Comparison of ENCODE assay signal across 8 cellular contexts in genomic region chr3:30353711-30354467, GRCh38.
DNase-seq lines count a peak whose midpoint lies in the region; ATAC-seq and TF ChIP-seq lines count a peak whose summit lies in the region.

No MANE protein-coding gene starts in this region.

- H3K36me3 ChIP-seq in esophagus muscularis mucosa (no peaks in the 10 kb centered on the region), testis (ENCODE audit: low read depth, missing control alignments) (no peaks in the 10 kb centered on the region)

- H3K9me3 ChIP-seq in esophagus muscularis mucosa (no peaks in the 10 kb centered on the region), testis (no peaks in the 10 kb centered on the region)

- peak; percentile 98 for ATAC-seq in GM18520 (IDR thresholded peaks at IDR 0.05; ENCODE audit: unreplicated experiment)
- peak; percentile 96 for ATAC-seq in HG02852 (IDR thresholded peaks at IDR 0.05; ENCODE audit: unreplicated experiment)
- no peak for ATAC-seq in SK-N-SH treated with all-trans-retinoic acid at 6 μM for 48 hours

- H3K4me3 ChIP-seq in esophagus muscularis mucosa (no peak overlapping the region), testis (no peak overlapping the region)

- peaks cover 39 to 75% (median 54%) of the 10 kb centered on the region in 4 donors for H3K4me1 ChIP-seq in esophagus muscularis mucosa
- H3K4me1 ChIP-seq in testis: peaks cover 20% of the 10 kb centered on the region

- H3K27ac ChIP-seq in esophagus muscularis mucosa (replicated peaks in 1 of 4) (peak overlapping the region; percentile 63 to 74 (median 69)), testis (peak overlapping the region; percentile 64)

- no peak for TF ChIP-seq EP300 in esophagus muscularis mucosa (IDR thresholded peaks at IDR 0.05)

- 21% methylated on average over 1 of the region's 1 CpG for WGBS in esophagus muscularis mucosa
- WGBS in testis, 2 donors: 55% methylated on average over 1 of the region's 1 CpG

- no peaks in the 10 kb centered on the region for H3K27me3 ChIP-seq in esophagus muscularis mucosa
- no peaks in the 10 kb centered on the region for H3K27me3 ChIP-seq in testis

- no peak for TF ChIP-seq CTCF in esophagus muscularis mucosa (IDR thresholded peaks at IDR 0.05)
- TF ChIP-seq CTCF in testis (IDR thresholded peaks at IDR 0.05): no peak

- intact Hi-C loops in esophagus muscularis mucosa (cut with DNase I) (no loop called here), testis (cut with DNase I; ENCODE audit: low total_unique reads) (no loop called here)

- TF ChIP-seq POLR2A in esophagus muscularis mucosa (IDR thresholded peaks at IDR 0.05; ENCODE audit: low read depth) (no peak), testis (IDR thresholded peaks at IDR 0.05) (no peak)

- peak in 3 of 5 experiments; percentile 28 to 96 (median 82) for DNase-seq in T-helper 2 cell
- DNase-seq in esophagus muscularis mucosa (ENCODE audit: extremely low spot score): no peak
- DNase-seq in testis: no peak
- DNase-seq in MV-4-11 (lab: John Stamatoyannopoulos, UW): no peak
- DNase-seq in inferior parietal cortex (ENCODE audit: extremely low spot score): no peak

TF ChIP-seq in SK-N-SH treated with all-trans-retinoic acid at 6 μM for 48 hours, 23 proteins besides CTCF, POLR2A, EP300 and RAD21:
- TF ChIP-seq BACH2 (CRISPR knock-in tag; IDR thresholded peaks at IDR 0.05; ENCODE audit: borderline replicate concordance): no peak
- TF ChIP-seq ZC3H10 (CRISPR knock-in tag; IDR thresholded peaks at IDR 0.05): no peak

Comparison
In these comparisons a context has a peak if more than half of its experiments do, and no peak if none do; other contexts are left out.
1. DNase-seq: peak in T-helper 2 cell (3 of 5); none in esophagus muscularis mucosa (single experiment), testis (single experiment), MV-4-11 (single experiment) and inferior parietal cortex (single experiment).